ENCODE assay signal across 7 cellular contexts in the genomic region with DNA sequence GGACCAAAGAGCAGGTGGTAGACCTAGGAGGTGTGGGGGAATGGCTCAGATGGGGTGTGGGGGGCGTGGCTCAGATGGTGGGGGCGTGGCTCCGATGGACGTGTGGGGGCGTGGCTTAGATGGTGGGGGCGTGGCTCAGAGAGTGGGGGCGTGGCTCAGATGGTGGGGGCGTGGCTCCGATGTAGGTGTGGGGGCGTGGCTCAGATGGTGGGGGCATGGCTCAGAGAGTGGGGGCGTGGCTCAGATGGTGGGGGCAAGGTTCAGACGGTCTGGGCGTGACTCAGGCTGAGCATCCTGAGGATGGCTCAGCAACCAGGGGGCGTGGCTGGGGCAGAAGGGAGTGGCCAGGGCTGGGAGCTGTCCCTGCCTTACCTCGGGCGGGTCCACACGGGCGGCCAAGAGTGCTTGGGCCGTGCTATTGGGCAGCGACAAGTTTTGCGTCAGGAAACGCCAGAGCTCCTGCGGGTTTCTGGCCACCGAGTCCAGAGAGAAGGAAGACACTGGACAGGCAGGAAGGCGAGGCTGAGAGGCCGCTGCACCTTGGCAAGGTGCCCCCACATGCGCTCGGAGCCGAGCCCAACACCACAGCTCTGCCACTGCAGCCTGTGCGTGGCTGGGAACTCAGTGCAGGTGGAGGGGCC. TPM values are rescaled to one million over a fixed set of nuclear protein-coding genes. Genes with fewer than 3 reads are reported as not detected.
DNase-seq lines count a peak whose midpoint lies in the region; ATAC-seq, FAIRE-seq and TF ChIP-seq lines count a peak whose summit lies in the region.
"Had no signal": no experiment of that assay in that cellular context is flagged by ENCODE, and none has a peak within 500 bp of the region (broad histone marks: within the 10 kb centered on the region; RNA-seq: fewer than 3 reads in every experiment).

No MANE protein-coding gene starts in this region.

- peaks cover 0 to 2% (median under 1%) of the 10 kb centered on the region in 3 experiments; a peak in 3 of 7 replicates for H3K36me3 Mint-ChIP-seq in H9 (ENCODE audit: insufficient read depth in 1 of 3, low read depth in 3 of 3)

- no peaks in the 10 kb centered on the region for H3K79me2 ChIP-seq in H9 (ENCODE audit: insufficient read depth, low read length)

- H3K4me3 ChIP-seq in choroid plexus epithelial cell (ENCODE audit: low read depth, low read length): no peak overlapping the region
- H3K4me3 ChIP-seq in small intestine (ENCODE audit: low read depth in 1 of 2, low read length in 2 of 2): no peak overlapping the region

- no peak overlapping the region for H4K91ac ChIP-seq in H9 (ENCODE audit: insufficient read length, low read depth, low read length)

- no peak overlapping the region for H2BK12ac ChIP-seq in H9 (ENCODE audit: insufficient read length, low read depth, low read length)

- H3K9ac ChIP-seq in H9 (ENCODE audit: extremely low read depth, insufficient read length, low read length): no peak overlapping the region

- no peak overlapping the region for H3K4me2 ChIP-seq in H9 (ENCODE audit: insufficient read depth, insufficient read length, low read length)

- peaks cover under 1% of the 10 kb centered on the region for H3K23me2 ChIP-seq in H9 (ENCODE audit: insufficient read length, low read depth, low read length, poor library complexity, severe bottlenecking)

- no peak overlapping the region for H3K23ac ChIP-seq in H9 (ENCODE audit: insufficient read length, low read depth, low read length)

- H2BK15ac ChIP-seq in H9 (ENCODE audit: low read depth, low read length): no peak overlapping the region

- no peaks in the 10 kb centered on the region for H3K9me3 Mint-ChIP-seq in H9

- H3K9me3 ChIP-seq in H9 (ENCODE audit: control insufficient read depth, low read depth, low read length) (no peaks in the 10 kb centered on the region), small intestine (ENCODE audit: control insufficient read depth, low read depth) (no peaks in the 10 kb centered on the region)

- TF ChIP-seq CTCF in H9 (conservative IDR thresholded peaks at IDR 0.05) (no peak), choroid plexus epithelial cell (conservative IDR thresholded peaks at IDR 0.05; ENCODE audit: low read depth, low read length) (no peak), D721Med (IDR thresholded peaks at IDR 0.05; ENCODE audit: insufficient read depth, missing control alignments) (no peak)

- H2AK5ac ChIP-seq in H9 (ENCODE audit: insufficient read length, low read length): no peak overlapping the region

- no CpG with 5 or more reads among the region's 30 CpGs for WGBS in H9 (ENCODE audit: extremely low coverage, insufficient read length, low lambda C conversion rate)
- 10 to 43% (median 37%) methylated on average over 23 to 30 of the region's 30 CpGs for WGBS in small intestine, 3 donors

- no peak overlapping the region for H2BK20ac ChIP-seq in H9 (ENCODE audit: low read depth, low read length, poor library complexity, severe bottlenecking)

- H3T11ph ChIP-seq in H9 (ENCODE audit: low read length): no peak overlapping the region

- no peak overlapping the region for H3K27ac Mint-ChIP-seq in H9

- H4K8ac ChIP-seq in H9 (replicated peaks; ENCODE audit: insufficient read length, low read depth, low read length): no peak overlapping the region

- H2BK5ac ChIP-seq in H9 (ENCODE audit: insufficient read length, low read length): no peak overlapping the region

- H3K27me3 ChIP-seq in H9 (ENCODE audit: insufficient read depth, low read length) (no peaks in the 10 kb centered on the region), small intestine (ENCODE audit: control insufficient read depth in 2 of 2, insufficient read depth in 2 of 2, low read length in 2 of 2) (no peaks in the 10 kb centered on the region)

- no peak overlapping the region for H3K14ac ChIP-seq in H9 (ENCODE audit: insufficient read depth, low read length)

- H3K4me1 ChIP-seq in H9 (ENCODE audit: insufficient read depth, low read length) (no peaks in the 10 kb centered on the region), small intestine (ENCODE audit: control insufficient read depth in 2 of 2, insufficient read depth in 1 of 2, low read depth in 1 of 2, low read length in 1 of 2) (peaks cover 0 to 4% of the 10 kb centered on the region in 2 donors)

- H3K4me3 Mint-ChIP-seq in H9: peak overlapping the region in 1 of 2 experiments; percentile 38; a peak in 1 of 5 replicates

- no peak for ATAC-seq in GM21515 (IDR thresholded peaks at IDR 0.05; ENCODE audit: unreplicated experiment)

- no peak overlapping the region for H3K18ac ChIP-seq in H9 (ENCODE audit: insufficient read length, low read depth, low read length)

- no peak overlapping the region for H3K4ac ChIP-seq in H9 (ENCODE audit: low read depth, low read length)

- H3K79me1 ChIP-seq in H9 (ENCODE audit: insufficient read depth, low read depth, low read length, poor library complexity, severe bottlenecking): no peaks in the 10 kb centered on the region

- no peak overlapping the region for H2BK120ac ChIP-seq in H9 (ENCODE audit: low read depth, low read length, poor library complexity, severe bottlenecking)

- FAIRE-seq in small intestine (lab: Jason Lieb, UNC) (no peak), D721Med (lab: Jason Lieb, UNC) (no peak)

- H4K20me1 ChIP-seq in H9 (ENCODE audit: control insufficient read depth, insufficient read depth, insufficient read length): no peaks in the 10 kb centered on the region

- peaks cover 8% of the 10 kb centered on the region for H3K27me3 Mint-ChIP-seq in H9 (ENCODE audit: low read depth)

- DNase-seq in H9 (peak; percentile 98), T follicular helper cell (ENCODE audit: low read depth) (peak; percentile 53), choroid plexus epithelial cell (ENCODE audit: low read depth) (peak; percentile 65), small intestine (peak; percentile 97), D721Med (ENCODE audit: insufficient read length, low spot score) (no peak)

- H4K5ac ChIP-seq in H9 (ENCODE audit: insufficient read length, low read depth, low read length): no peak overlapping the region

- peaks cover 2 to 9% of the 10 kb centered on the region in 2 experiments; a peak in 3 of 4 replicates for H3K4me1 Mint-ChIP-seq in H9

- H3K27ac ChIP-seq in H9 (ENCODE audit: insufficient read length, low read depth, low read length) (no peak overlapping the region), small intestine (ENCODE audit: low read depth in 1 of 2, low read length in 1 of 2) (peak overlapping the region; percentile 80 to 89)

- H3K56ac ChIP-seq in H9 (ENCODE audit: insufficient read length, low read depth, low read length): no peak overlapping the region

- H3K36me3 ChIP-seq in small intestine (ENCODE audit: control insufficient read depth in 2 of 2, insufficient read depth in 2 of 2, low read length in 2 of 2): peaks cover 0 to 3% of the 10 kb centered on the region in 2 donors

- H2AFZ ChIP-seq in H9 (ENCODE audit: low read length): no peak overlapping the region

RNA-seq across cellular contexts. Expression of a gene that starts 5.9 kb away (rescaled TPM):
- 15.2 and 22.4 TPM in 2 replicates for total RNA-seq in H9 (2021)
- polyA plus RNA-seq in small intestine: 10 to 100 TPM in 1 of 3 donors, 1 to 10 TPM in 2; 3.4 to 11.2 (median 6.5) TPM

RNA-seq across cellular contexts. Expression of a gene that starts 9.8 kb away (rescaled TPM):
- total RNA-seq in H9 (2021): not detected in 2 replicates
- polyA plus RNA-seq in small intestine: under 1 TPM in 1 of 3 donors, not detected in 2; 0.09 TPM

RNA-seq across cellular contexts. Expression of a gene that starts 23.9 kb away (rescaled TPM):
- total RNA-seq in H9 (2021): 51.8 and 57.6 TPM in 2 replicates
- 10 to 100 TPM; 18.3 to 84.6 (median 32.7) TPM for polyA plus RNA-seq in small intestine

RNA-seq across cellular contexts. Expression of a gene that starts 25.7 kb away (rescaled TPM):
- 0.29 and 0.31 TPM in 2 replicates for total RNA-seq in H9 (2021)
- polyA plus RNA-seq in small intestine: 1 to 10 TPM in 2 of 3 donors, not detected in 1; 1.4 to 6.2 TPM
- total RNA-seq: activated CD8-positive, alpha-beta memory T cell treated with anti-CD3 and anti-CD28 coated beads for 36 hours had no signal

RNA-seq across cellular contexts. Expression of a gene that starts 29.9 kb away (rescaled TPM):
- 46.8 and 51.2 TPM in 2 replicates for total RNA-seq in H9 (2021)
- 10 to 100 TPM; 75.5 to 85.9 (median 75.6) TPM for polyA plus RNA-seq in small intestine
